In genomic region chrY:19744381-19745378, GRCh38 we compare ENCODE assay signal across 9 cellular contexts. TPM values are rescaled to one million over a fixed set of nuclear protein-coding genes. Genes with fewer than 3 reads are reported as not detected.
DNase-seq lines count a peak whose midpoint lies in the region; ATAC-seq and TF ChIP-seq lines count a peak whose summit lies in the region.
"Had no signal": no experiment of that assay in that cellular context is flagged by ENCODE, and none has a peak within 500 bp of the region (broad histone marks: within the 10 kb centered on the region; RNA-seq: fewer than 3 reads in every experiment).

KDM5D (minus strand) TSS chrY:19744726; CDS start chrY:19744534, 192 bp downstream.

- H3K27me3 Mint-ChIP-seq in activated CD4-positive, alpha-beta T cell treated with anti-CD3 and anti-CD28 coated beads, Interleukin-2, amount 10 ng/mL, durations not matched to agents 24 days and 14 days = peaks cover 5% of the 10 kb centered on the region
- H3K27me3 Mint-ChIP-seq: IgD-negative memory B cell had no signal

- H3K36me3 ChIP-seq in gastroesophageal sphincter = peaks cover 0 to 31% of the 10 kb centered on the region in 2 donors

- no peaks in the 10 kb centered on the region for H3K27me3 ChIP-seq in gastroesophageal sphincter

- 0% methylated on average over 3 of the region's 52 CpGs; no CpG with 5 or more reads in 1 of the 2 donors for WGBS in gastroesophageal sphincter (ENCODE audit: low coverage in 1 of 2), 2 donors

- no peak for TF ChIP-seq POLR2A in gastroesophageal sphincter (IDR thresholded peaks at IDR 0.05)

- no peak for TF ChIP-seq EP300 in gastroesophageal sphincter (IDR thresholded peaks at IDR 0.05)

- no peak for TF ChIP-seq CTCF in GM10248 (IDR thresholded peaks at IDR 0.05; ENCODE audit: control extremely low read depth, extremely low read depth, low read depth, missing control alignments)
- no peak for TF ChIP-seq CTCF in gastroesophageal sphincter (IDR thresholded peaks at IDR 0.05)

- peaks cover 27% of the 10 kb centered on the region for H3K36me3 Mint-ChIP-seq in activated CD4-positive, alpha-beta T cell treated with anti-CD3 and anti-CD28 coated beads, Interleukin-2, amount 10 ng/mL, durations not matched to agents 24 days and 14 days (ENCODE audit: low read depth)
- H3K36me3 Mint-ChIP-seq: IgD-negative memory B cell had no signal

- peak; percentile 67 for ATAC-seq in HG03565 (IDR thresholded peaks at IDR 0.05; ENCODE audit: unreplicated experiment)
- ATAC-seq in gastroesophageal sphincter = no peak
- no peak for ATAC-seq in HG02852 (IDR thresholded peaks at IDR 0.05; ENCODE audit: unreplicated experiment)

- no peaks in the 10 kb centered on the region for H3K9me3 Mint-ChIP-seq in activated CD4-positive, alpha-beta T cell treated with anti-CD3 and anti-CD28 coated beads, Interleukin-2, amount 10 ng/mL, durations not matched to agents 24 days and 14 days
- H3K9me3 Mint-ChIP-seq: IgD-negative memory B cell had no signal

- peaks cover 0 to 25% (median 0%) of the 10 kb centered on the region in 3 donors for H3K4me1 ChIP-seq in gastroesophageal sphincter

- CTCF ChIA-PET in GM10248 (lab: Yijun Ruan, JAX) = no interaction called here

- intact Hi-C loops in activated CD4-positive, alpha-beta T cell treated with anti-CD3 and anti-CD28 coated beads, Interleukin-2, amount 10 ng/mL, durations not matched to agents 24 days and 14 days (cut with micrococcal nuclease) = loop anchor here (1.0 to 5.0 kb wide), 2 partner anchors 177 to 242 kb away; no protein-coding TSS in a partner anchor

- H3K4me3 ChIP-seq in gastroesophageal sphincter = peak within 1 kb of the TSS; percentile 57 to 90

- H3K9me3 ChIP-seq in gastroesophageal sphincter = no peaks in the 10 kb centered on the region

- peaks cover 14% of the 10 kb centered on the region for H3K4me1 Mint-ChIP-seq in activated CD4-positive, alpha-beta T cell treated with anti-CD3 and anti-CD28 coated beads, Interleukin-2, amount 10 ng/mL, durations not matched to agents 24 days and 14 days
- H3K4me1 Mint-ChIP-seq: IgD-negative memory B cell had no signal

- POLR2A ChIA-PET in GM10248 (lab: Yijun Ruan, JAX) = no interaction called here

- peak within 1 kb of the TSS; percentile 96 for H3K4me3 Mint-ChIP-seq in activated CD4-positive, alpha-beta T cell treated with anti-CD3 and anti-CD28 coated beads, Interleukin-2, amount 10 ng/mL, durations not matched to agents 24 days and 14 days
- H3K4me3 Mint-ChIP-seq: IgD-negative memory B cell had no signal

- peak within 1 kb of the TSS; percentile 98 for H3K27ac Mint-ChIP-seq in activated CD4-positive, alpha-beta T cell treated with anti-CD3 and anti-CD28 coated beads, Interleukin-2, amount 10 ng/mL, durations not matched to agents 24 days and 14 days
- H3K27ac Mint-ChIP-seq: IgD-negative memory B cell had no signal

- peak within 1 kb of the TSS in 2 of 4 donors; percentile 86 to 99 for H3K27ac ChIP-seq in gastroesophageal sphincter

- DNase-seq in GM10248 (ENCODE audit: extremely low spot score) (peak; percentile 6), cerebellar nuclear complex (lab: John Stamatoyannopoulos, UW) (no peak), NCI-H128 (lab: John Stamatoyannopoulos, UW; ENCODE audit: unreplicated experiment) (no peak)
- peak; percentile 88 for DNase-seq in activated CD4-positive, alpha-beta T cell treated with anti-CD3 and anti-CD28 coated beads, Interleukin-2, amount 10 ng/mL, durations not matched to agents 24 days and 14 days
- DNase-seq in stimulated activated CD4-positive, alpha-beta T cell treated with anti-CD3 and anti-CD28 coated beads, Interleukin-1b, Interleukin-23, amount 100 ng/mL, for 1 hour (ENCODE audit: low read depth in 2 of 2) = peak; percentile 20 to 38

RNA-seq across cellular contexts. Expression of gene KDM5D, which starts in this region (rescaled TPM):
- total RNA-seq in activated CD4-positive, alpha-beta T cell treated with anti-CD3 and anti-CD28 coated beads, Interleukin-2, amount 10 ng/mL, durations not matched to agents 24 days and 14 days = 41.2 and 43.6 TPM in 2 replicates
- 10 to 100 TPM in 2 of 4 donors, under 1 TPM in 1, not detected in 1; 0.07 to 85.8 (median 66.6) TPM for total RNA-seq in gastroesophageal sphincter

Comparison
In these comparisons a context has a peak if more than half of its experiments do, and no peak if none do; other contexts are left out.
1. DNase-seq: peak in GM10248 (single experiment), activated CD4-positive, alpha-beta T cell treated with anti-CD3 and anti-CD28 coated beads, Interleukin-2, amount 10 ng/mL, durations not matched to agents 24 days and 14 days (single experiment) and stimulated activated CD4-positive, alpha-beta T cell treated with anti-CD3 and anti-CD28 coated beads, Interleukin-1b, Interleukin-23, amount 100 ng/mL, for 1 hour (2 of 2); none in cerebellar nuclear complex (0 of 2) and NCI-H128 (single experiment).